In genomic region chr14:101809671-101810514, GRCh38 we compare ENCODE assay signal across 7 cellular contexts.
A peak's percentile ranks its signal among the peaks of the same experiment; 100 is the strongest.
DNase-seq lines count a peak whose midpoint lies in the region; ATAC-seq and TF ChIP-seq lines count a peak whose summit lies in the region.

No MANE protein-coding gene starts in this region.

- H3K4me3 ChIP-seq in astrocyte of the cerebellum (ENCODE audit: low read depth, low read length) = peak overlapping the region; percentile 70

- peak; percentile 79 to 81 for DNase-seq in NCI-H1930 (lab: John Stamatoyannopoulos, UW)
- peak; percentile 84 for DNase-seq in T-helper 22 cell (ENCODE audit: low read depth)
- DNase-seq in astrocyte of the cerebellum (ENCODE audit: low read depth) = peak; percentile 90
- DNase-seq in hepatic stellate cell (ENCODE audit: low spot score) = peak; percentile 80
- DNase-seq in putamen (ENCODE audit: low spot score) = peak; percentile 95

- no peak for TF ChIP-seq CTCF in astrocyte of the cerebellum (IDR thresholded peaks at IDR 0.05; ENCODE audit: low read depth, low read length, missing control alignments)

- in situ Hi-C loops in astrocyte of the cerebellum (cut with HindIII; ENCODE audit: low sequenced_read_pairs) = loop anchor here (5.0 kb wide), 1 partner anchor 47 kb away; no protein-coding TSS in a partner anchor

- ATAC-seq in GM18511 (IDR thresholded peaks at IDR 0.05; ENCODE audit: unreplicated experiment) = peak; percentile 90
- peak; percentile 86 for ATAC-seq in HG02981 (IDR thresholded peaks at IDR 0.05; ENCODE audit: unreplicated experiment)

Comparison
In these comparisons a context has a peak if more than half of its experiments do, and no peak if none do; other contexts are left out.
1. Peak in every context shown above with its lines: DNase-seq, ATAC-seq and H3K4me3 ChIP-seq.